9 cellular contexts compared by ENCODE assay signal in genomic region chr1:11058595-11059165, GRCh38. TPM values are rescaled to one million over a fixed set of nuclear protein-coding genes. Genes with fewer than 3 reads are reported as not detected.
A peak's percentile ranks its signal among the peaks of the same experiment; 100 is the strongest.
DNase-seq lines count a peak whose midpoint lies in the region; ATAC-seq, FAIRE-seq and TF ChIP-seq lines count a peak whose summit lies in the region.
"Had no signal": no experiment of that assay in that cellular context is flagged by ENCODE, and none has a peak within 500 bp of the region (broad histone marks: within the 10 kb centered on the region; RNA-seq: fewer than 3 reads in every experiment).

No MANE protein-coding gene starts in this region.

- POLR2A ChIA-PET in CD8-positive, alpha-beta memory T cell (lab: Charles Lee): interaction anchor here (0.6 to 1.0 kb wide), 3 partner anchors 18 to 589 kb away, joined by 3 to 5 read pairs (median 5); no protein-coding TSS in a partner anchor

- peaks cover 25% of the 10 kb centered on the region for H3K4me1 ChIP-seq in CD8-positive, alpha-beta memory T cell (ENCODE audit: insufficient read depth, low read length)

- FAIRE-seq in GM12892 (lab: Jason Lieb, UNC): no peak

- no peaks in the 10 kb centered on the region for H3K27me3 ChIP-seq in CD8-positive, alpha-beta memory T cell (ENCODE audit: insufficient read depth, low read length, poor library complexity, severe bottlenecking)
- H3K27me3 ChIP-seq in MG63: no peaks in the 10 kb centered on the region

- no peak for TF ChIP-seq POLR2A in GM12892 (IDR thresholded peaks at IDR 0.05; ENCODE audit: low read depth, low read length)

- H3K36me3 ChIP-seq in CD8-positive, alpha-beta memory T cell (ENCODE audit: insufficient read depth, low read length): no peaks in the 10 kb centered on the region
- peaks cover 41% of the 10 kb centered on the region for H3K36me3 ChIP-seq in MG63

- H3K4me3 ChIP-seq in CD8-positive, alpha-beta memory T cell (ENCODE audit: low read length): peak overlapping the region; percentile 63
- H3K4me3 ChIP-seq in MG63 (peak overlapping the region; percentile 94), cardiac fibroblast (replicated peaks in 1 of 2; ENCODE audit: low read depth in 2 of 2, low read length in 2 of 2) (peak overlapping the region; percentile 89 to 91)

- no peaks in the 10 kb centered on the region for H3K27me3 Mint-ChIP-seq in CD8-positive, alpha-beta memory T cell
- H3K27me3 Mint-ChIP-seq in nephron (ENCODE audit: low read depth): no peaks in the 10 kb centered on the region

- no peaks in the 10 kb centered on the region for H3K9me3 ChIP-seq in CD8-positive, alpha-beta memory T cell (ENCODE audit: low read length)
- H3K9me3 ChIP-seq in MG63: no peaks in the 10 kb centered on the region

- peaks cover 30 to 40% (median 35%) of the 10 kb centered on the region in 3 donors for H3K4me1 Mint-ChIP-seq in CD8-positive, alpha-beta memory T cell
- H3K4me1 Mint-ChIP-seq in nephron: peaks cover 9% of the 10 kb centered on the region

- CTCF ChIA-PET in CD8-positive, alpha-beta memory T cell (lab: Charles Lee): interaction anchor here (3.7 kb wide), 1 partner anchor 21 kb away, joined by 18 read pairs; no protein-coding TSS in a partner anchor

- H3K36me3 Mint-ChIP-seq in CD8-positive, alpha-beta memory T cell: peaks cover 0 to 41% (median 2%) of the 10 kb centered on the region in 3 donors
- H3K36me3 Mint-ChIP-seq in nephron (ENCODE audit: low read depth): peaks cover 15% of the 10 kb centered on the region

- no peak for ATAC-seq in GM18868 (IDR thresholded peaks at IDR 0.05; ENCODE audit: unreplicated experiment)

- peak overlapping the region; percentile 85 to 95 (median 91) for H3K4me3 Mint-ChIP-seq in CD8-positive, alpha-beta memory T cell
- H3K4me3 Mint-ChIP-seq in nephron: peak overlapping the region; percentile 95 to 98 (median 98)

- TF ChIP-seq CTCF in cardiac fibroblast (IDR thresholded peaks at IDR 0.05; ENCODE audit: low read depth, low read length) (no peak), nephron (IDR thresholded peaks at IDR 0.05; ENCODE audit: unreplicated experiment in 3 of 3) (no peak)

- no peaks in the 10 kb centered on the region for H3K9me3 Mint-ChIP-seq in CD8-positive, alpha-beta memory T cell
- H3K9me3 Mint-ChIP-seq in nephron: no peaks in the 10 kb centered on the region

- peak overlapping the region; percentile 38 for H3K27ac ChIP-seq in CD8-positive, alpha-beta memory T cell (ENCODE audit: low read depth, low read length)

- no peak for DNase-seq in CD8-positive, alpha-beta memory T cell
- DNase-seq in MG63: no peak
- no peak for DNase-seq in cardiac fibroblast (ENCODE audit: low read depth in 2 of 2)
- DNase-seq in GM12892 (ENCODE audit: insufficient read length): no peak
- no peak for DNase-seq in stimulated activated CD4-positive, alpha-beta T cell treated with anti-CD3 and anti-CD28 coated beads, Interleukin-1b, Interleukin-23, amount 100 ng/mL, for 48 hours
- DNase-seq in HuH-7.5 (ENCODE audit: low spot score): no peak

- peak overlapping the region in 7 of 8 donors; percentile 29 to 92 (median 85) for H3K27ac Mint-ChIP-seq in CD8-positive, alpha-beta memory T cell
- H3K27ac Mint-ChIP-seq in nephron: peak overlapping the region in 2 of 3 experiments; percentile 64 to 70

RNA-seq across cellular contexts. Expression of gene SRM, which starts 1.1 kb away (rescaled TPM):
- 100 to 1,000 TPM; 423 to 438 TPM for total RNA-seq in CD8-positive, alpha-beta memory T cell
- polyA plus RNA-seq in CD8-positive, alpha-beta memory T cell: 169 TPM
- 24.0 and 39.3 TPM in 2 replicates for total RNA-seq in MG63 (2014; rRNA removed; shearing (Covaris generic); ENCODE audit: low replicate concordance)
- polyA plus RNA-seq in GM12892 (2012; ENCODE audit: missing spikeins): 64.6 TPM

RNA-seq across cellular contexts. Expression of gene MASP2, which starts 11.6 kb away (rescaled TPM):
- total RNA-seq in CD8-positive, alpha-beta memory T cell: under 1 TPM; 0.18 to 0.20 TPM
- polyA plus RNA-seq in CD8-positive, alpha-beta memory T cell: not detected
- not detected in 2 replicates for total RNA-seq in MG63 (2014; rRNA removed; shearing (Covaris generic); ENCODE audit: low replicate concordance)
- 3.4 TPM for polyA plus RNA-seq in GM12892 (2012; ENCODE audit: missing spikeins)
- total RNA-seq: M059J had no signal

RNA-seq across cellular contexts. Expression of gene EXOSC10, which starts 41.0 kb away (rescaled TPM):
- 10 to 100 TPM; 92.9 to 94.0 TPM for total RNA-seq in CD8-positive, alpha-beta memory T cell
- 46.4 TPM for polyA plus RNA-seq in CD8-positive, alpha-beta memory T cell
- total RNA-seq in MG63 (2014; rRNA removed; shearing (Covaris generic); ENCODE audit: low replicate concordance): 45.6 and 55.2 TPM in 2 replicates
- polyA plus RNA-seq in GM12892 (2012; ENCODE audit: missing spikeins): 50.2 TPM

RNA-seq across cellular contexts. Expression of gene TARDBP, which starts 46.2 kb away (rescaled TPM):
- total RNA-seq in CD8-positive, alpha-beta memory T cell: 100 to 1,000 TPM; 215 to 239 TPM
- polyA plus RNA-seq in CD8-positive, alpha-beta memory T cell: 74.5 TPM
- 26.0 and 53.3 TPM in 2 replicates for total RNA-seq in MG63 (2014; rRNA removed; shearing (Covaris generic); ENCODE audit: low replicate concordance)
- 133 TPM for polyA plus RNA-seq in GM12892 (2012; ENCODE audit: missing spikeins)

Comparison
In these comparisons a context has a peak if more than half of its experiments do, and no peak if none do; other contexts are left out.
1. RNA of gene SRM, which starts 1.1 kb away (total RNA-seq): 423 to 438 TPM in CD8-positive, alpha-beta memory T cell; 24.0 to 39.3 TPM in MG63; every median in the first group is over 10 times any median in the second.
2. Peak in every context shown above with its lines, with median percentiles within 50 percentile points of each other: H3K4me3 ChIP-seq.